Comparison of ENCODE assay signal across 1 cellular context in genomic region chr6:100342830-100343229, GRCh38.
A peak's percentile ranks its signal among the peaks of the same experiment; 100 is the strongest.
TF ChIP-seq lines count a peak whose summit lies in the region.

No MANE protein-coding gene starts in this region.

TF ChIP-seq in SK-N-SH, 30 proteins besides CTCF, POLR2A, EP300 and RAD21 (continued from another document):
- TF ChIP-seq, protein P1, sequence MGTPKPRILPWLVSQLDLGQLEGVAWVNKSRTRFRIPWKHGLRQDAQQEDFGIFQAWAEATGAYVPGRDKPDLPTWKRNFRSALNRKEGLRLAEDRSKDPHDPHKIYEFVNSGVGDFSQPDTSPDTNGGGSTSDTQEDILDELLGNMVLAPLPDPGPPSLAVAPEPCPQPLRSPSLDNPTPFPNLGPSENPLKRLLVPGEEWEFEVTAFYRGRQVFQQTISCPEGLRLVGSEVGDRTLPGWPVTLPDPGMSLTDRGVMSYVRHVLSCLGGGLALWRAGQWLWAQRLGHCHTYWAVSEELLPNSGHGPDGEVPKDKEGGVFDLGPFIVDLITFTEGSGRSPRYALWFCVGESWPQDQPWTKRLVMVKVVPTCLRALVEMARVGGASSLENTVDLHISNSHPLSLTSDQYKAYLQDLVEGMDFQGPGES (IDR thresholded peaks at IDR 0.05; ENCODE audit: low read depth, low read length): no peak
- TF ChIP-seq FOXM1 (IDR thresholded peaks at IDR 0.05; ENCODE audit: low read depth) (0 out of 2 replicates have a peak, but pooled peaks have one; percentile 22), RCOR1 (IDR thresholded peaks at IDR 0.05; ENCODE audit: low read length) (no peak), EZH2phosphoT487 (IDR thresholded peaks at IDR 0.05; ENCODE audit: borderline replicate concordance, low read depth) (no peak)
